Comparison of ENCODE assay signal across 32 cellular contexts in genomic region chr10:46175311-46175710, GRCh38.
"Had no signal": no experiment of that assay in that cellular context is flagged by ENCODE, and none has a peak within 500 bp of the region (broad histone marks: within the 10 kb centered on the region; RNA-seq: fewer than 3 reads in every experiment).

No MANE protein-coding gene starts in this region.

- H3K36me3 ChIP-seq: adrenal gland, heart left ventricle had no signal

- H3K27me3 ChIP-seq: adrenal gland had no signal

- H3K9me3 ChIP-seq: adrenal gland had no signal

- H3K27me3 Mint-ChIP-seq: activated CD8-positive, alpha-beta memory T cell treated with anti-CD3 and anti-CD28 coated beads, Interleukin-2, amount 10 ng/mL, durations not matched to agents 7 days and 5 days; activated CD8-positive, alpha-beta T cell treated with anti-CD3 and anti-CD28 coated beads for 36 hours; activated naive CD4-positive, alpha-beta T cell treated with anti-CD3 and anti-CD28 coated beads, Interleukin-2, amount 50 U/mL, for 24 hours; activated naive CD8-positive, alpha-beta T cell treated with anti-CD3 and anti-CD28 coated beads for 36 hours; activated naive CD8-positive, alpha-beta T cell treated with anti-CD3 and anti-CD28 coated beads, Interleukin-2, amount 50 U/mL, for 24 hours; central memory CD8-positive, alpha-beta T cell; dendritic cell treated with granulocyte-macrophage colony-stimulating factor and Interleukin-4, amounts not matched to agents 40 ng/mL and 50 ng/mL, for 4 days had no signal

- H3K4me1 Mint-ChIP-seq: activated CD8-positive, alpha-beta memory T cell treated with anti-CD3 and anti-CD28 coated beads, Interleukin-2, amount 10 ng/mL, durations not matched to agents 7 days and 5 days; activated naive CD4-positive, alpha-beta T cell treated with anti-CD3 and anti-CD28 coated beads, Interleukin-2, amount 50 U/mL, for 24 hours; activated naive CD8-positive, alpha-beta T cell treated with anti-CD3 and anti-CD28 coated beads for 36 hours; activated naive CD8-positive, alpha-beta T cell treated with anti-CD3 and anti-CD28 coated beads, Interleukin-2, amount 50 U/mL, for 24 hours; brain; central memory CD8-positive, alpha-beta T cell; endodermal cell had no signal

- H3K9me3 Mint-ChIP-seq: activated T-helper 1 cell treated with anti-CD3 and anti-CD28 coated beads, Interleukin-12 subunit alpha, Interleukin-12 subunit beta, Interleukin-2, Interleukin-4 antibody, amounts not matched to agents 30 ng/mL and 10 ng/mL and 1 ng/mL, durations not matched to agents 14 hours and 24 hours and 36 hours had no signal

- H3K27ac Mint-ChIP-seq: activated CD8-positive, alpha-beta memory T cell treated with anti-CD3 and anti-CD28 coated beads, Interleukin-2, amount 10 ng/mL, durations not matched to agents 7 days and 5 days; activated CD8-positive, alpha-beta T cell treated with anti-CD3 and anti-CD28 coated beads for 36 hours; activated naive CD4-positive, alpha-beta T cell treated with anti-CD3 and anti-CD28 coated beads for 36 hours; activated naive CD4-positive, alpha-beta T cell treated with anti-CD3 and anti-CD28 coated beads, Interleukin-2, amount 50 U/mL, for 24 hours; activated naive CD8-positive, alpha-beta T cell treated with anti-CD3 and anti-CD28 coated beads for 36 hours; activated naive CD8-positive, alpha-beta T cell treated with anti-CD3 and anti-CD28 coated beads, Interleukin-2, amount 50 U/mL, for 24 hours; activated T-helper 1 cell treated with anti-CD3 and anti-CD28 coated beads, Interleukin-12 subunit alpha, Interleukin-12 subunit beta, Interleukin-2, Interleukin-4 antibody, amounts not matched to agents 30 ng/mL and 10 ng/mL and 1 ng/mL, durations not matched to agents 14 hours and 24 hours and 36 hours; activated T-helper 2 cell treated with anti-CD3 and anti-CD28 coated beads, Interferon-gamma antibody, Interleukin-2, Interleukin-4, amounts not matched to agents 10 μg/mL and 5 μg/mL and 100 μg/mL, durations not matched to agents 14 hours and 24 hours and 36 hours; brain; dendritic cell treated with granulocyte-macrophage colony-stimulating factor and Interleukin-4, amounts not matched to agents 40 ng/mL and 50 ng/mL, for 4 days; endodermal cell; WTC11 had no signal

- DNase-seq: activated CD4-positive, alpha-beta T cell treated with anti-CD3 and anti-CD28 coated beads for 1 hour; activated CD4-positive, alpha-beta T cell treated with anti-CD3 and anti-CD28 coated beads for 48 hours; activated CD4-positive, alpha-beta T cell treated with anti-CD3 and anti-CD28 coated beads, Interleukin-2, amount 50 U/mL, for 1 hour; activated CD4-positive, alpha-beta T cell treated with anti-CD3 and anti-CD28 coated beads, Interleukin-2, amount 50 U/mL, for 48 hours; activated CD8-positive, alpha-beta memory T cell treated with anti-CD3 and anti-CD28 coated beads, Interleukin-2, amount 10 ng/mL, durations not matched to agents 7 days and 5 days; activated CD8-positive, alpha-beta memory T cell treated with anti-CD3 and anti-CD28 coated beads, Interleukin-2, amount 50 U/mL, for 4 hours; activated CD8-positive, alpha-beta T cell treated with anti-CD3 and anti-CD28 coated beads for 36 hours; activated effector memory CD4-positive, alpha-beta T cell treated with anti-CD3 and anti-CD28 coated beads, Interleukin-2, amount 50 U/mL, for 16 hours; activated naive CD4-positive, alpha-beta T cell treated with anti-CD3 and anti-CD28 coated beads for 36 hours; activated naive CD8-positive, alpha-beta T cell treated with anti-CD3 and anti-CD28 coated beads for 36 hours; activated naive CD8-positive, alpha-beta T cell treated with anti-CD3 and anti-CD28 coated beads, Interleukin-2, amount 50 U/mL, for 24 hours; activated T-cell treated with anti-CD3 and anti-CD28 coated beads, Interleukin-2, amount 50 U/mL, for 1 hour; activated T-cell treated with anti-CD3 and anti-CD28 coated beads, Interleukin-2, amount 50 U/mL, for 48 hours; adrenal gland; amygdala; aorta; dorsolateral prefrontal cortex; effector memory CD4-positive, alpha-beta T cell; endodermal cell; foreskin fibroblast; glutamatergic neuron; heart left ventricle; T-helper 2 cell had no signal

- H3K4me3 ChIP-seq: adrenal gland, coronary artery, dorsolateral prefrontal cortex, heart left ventricle had no signal

- H3K36me3 Mint-ChIP-seq: brain, WTC11 had no signal

- H3K4me3 Mint-ChIP-seq: activated CD8-positive, alpha-beta memory T cell treated with anti-CD3 and anti-CD28 coated beads, Interleukin-2, amount 10 ng/mL, durations not matched to agents 7 days and 5 days; activated CD8-positive, alpha-beta T cell treated with anti-CD3 and anti-CD28 coated beads for 36 hours; activated naive CD4-positive, alpha-beta T cell treated with anti-CD3 and anti-CD28 coated beads for 36 hours; activated naive CD4-positive, alpha-beta T cell treated with anti-CD3 and anti-CD28 coated beads, Interleukin-2, amount 50 U/mL, for 24 hours; activated naive CD8-positive, alpha-beta T cell treated with anti-CD3 and anti-CD28 coated beads for 36 hours; activated naive CD8-positive, alpha-beta T cell treated with anti-CD3 and anti-CD28 coated beads, Interleukin-2, amount 50 U/mL, for 24 hours; activated T-helper 1 cell treated with anti-CD3 and anti-CD28 coated beads, Interleukin-12 subunit alpha, Interleukin-12 subunit beta, Interleukin-2, Interleukin-4 antibody, amounts not matched to agents 30 ng/mL and 10 ng/mL and 1 ng/mL, durations not matched to agents 14 hours and 24 hours and 36 hours; brain; central memory CD8-positive, alpha-beta T cell; dendritic cell treated with granulocyte-macrophage colony-stimulating factor and Interleukin-4, amounts not matched to agents 40 ng/mL and 50 ng/mL, for 4 days; endodermal cell; WTC11 had no signal

- H3K4me1 ChIP-seq: adrenal gland, heart left ventricle had no signal

- H3K27ac ChIP-seq: adrenal gland, coronary artery, dorsolateral prefrontal cortex, heart left ventricle, VCaP had no signal
